ENCODE assay signal across 34 cellular contexts in the genomic region with DNA sequence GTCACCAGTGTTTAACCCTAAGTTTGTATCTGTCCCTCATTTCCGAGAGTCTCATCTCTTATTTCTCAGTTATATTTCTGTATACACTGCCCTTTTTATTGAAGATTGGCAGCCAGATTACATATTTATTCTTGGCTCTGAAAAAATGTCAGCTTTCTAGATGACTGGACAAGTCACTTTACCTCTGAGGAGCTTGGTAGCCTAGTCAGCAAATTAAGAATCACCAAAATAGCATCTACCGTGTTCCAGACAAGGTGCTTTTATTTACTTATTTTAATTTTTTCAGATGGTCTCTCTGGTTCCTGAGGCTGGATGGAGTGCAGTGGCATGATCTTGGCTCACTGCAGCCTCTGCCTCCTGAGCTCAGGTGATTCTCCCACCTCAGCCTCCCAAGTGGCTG. TPM values are rescaled to one million over a fixed set of nuclear protein-coding genes. Genes with fewer than 3 reads are reported as not detected.
"Had no signal": no experiment of that assay in that cellular context is flagged by ENCODE, and none has a peak within 500 bp of the region (broad histone marks: within the 10 kb centered on the region; RNA-seq: fewer than 3 reads in every experiment).

No MANE protein-coding gene starts in this region.

- H3K27ac ChIP-seq: brain microvascular endothelial cell, coronary artery, dorsolateral prefrontal cortex had no signal

- H3K27me3 ChIP-seq: brain microvascular endothelial cell, dorsolateral prefrontal cortex had no signal

- DNase-seq: activated CD4-positive, alpha-beta memory T cell treated with anti-CD3 and anti-CD28 coated beads, Interleukin-2, amount 10 ng/mL, durations not matched to agents 7 days and 5 days; activated CD4-positive, alpha-beta T cell treated with anti-CD3 and anti-CD28 coated beads for 36 hours; activated CD4-positive, alpha-beta T cell treated with anti-CD3 and anti-CD28 coated beads, Interleukin-2, amount 10 ng/mL, durations not matched to agents 7 days and 5 days; activated CD4-positive, alpha-beta T cell treated with anti-CD3 and anti-CD28 coated beads, Interleukin-2, amount 50 U/mL, for 4 hours; activated CD4-positive, CD25-positive, alpha-beta regulatory T cell; activated CD4-positive, CD25-positive, alpha-beta regulatory T cell treated with anti-CD3 and anti-CD28 coated beads, Interleukin-2, amount 50 U/mL, for 72 hours; activated CD8-positive, alpha-beta memory T cell treated with anti-CD3 and anti-CD28 coated beads, Interleukin-2, amount 50 U/mL, for 48 hours; activated effector memory CD4-positive, alpha-beta T cell treated with Interleukin-2 at 50 U/mL for 16 hours; activated gamma-delta T cell treated with Interleukin-2 at 50 U/mL for 16 hours; activated naive CD4-positive, alpha-beta T cell treated with anti-CD3 and anti-CD28 coated beads, Interleukin-2, amount 50 U/mL, for 16 hours; activated naive CD4-positive, alpha-beta T cell treated with Interleukin-2 at 50 U/mL for 16 hours; activated T-cell treated with anti-CD3 and anti-CD28 coated beads for 4 hours; activated T-cell treated with anti-CD3 and anti-CD28 coated beads, Interleukin-2, amount 50 U/mL, for 24 hours; activated T-cell treated with anti-CD3 and anti-CD28 coated beads, Interleukin-2, amount 50 U/mL, for 72 hours; amniotic stem cell; anterior cingulate cortex; brain microvascular endothelial cell; dorsolateral prefrontal cortex; effector memory CD4-positive, alpha-beta T cell; endodermal cell; foreskin fibroblast; head of caudate nucleus; T-helper 17 cell; T1000 had no signal

- ATAC-seq: activated CD4-positive, alpha-beta T cell treated with anti-CD3 and anti-CD28 coated beads for 36 hours; activated T-cell treated with anti-CD3 and anti-CD28 coated beads, Interleukin-2, amount 50 U/mL, for 72 hours; activated T-helper 17 cell treated with anti-CD3 and anti-CD28 coated beads, Interleukin-2, amount 50 U/mL, for 72 hours; esophagus mucosa; T-helper 17 cell had no signal

- FAIRE-seq: astrocyte, bronchial epithelial cell, frontal cortex had no signal

- H3K4me3 ChIP-seq: coronary artery, dorsolateral prefrontal cortex had no signal

- H3K9me3 Mint-ChIP-seq: activated CD4-positive, alpha-beta memory T cell treated with anti-CD3 and anti-CD28 coated beads, Interleukin-2, amount 10 ng/mL, durations not matched to agents 7 days and 5 days; activated CD4-positive, alpha-beta T cell treated with anti-CD3 and anti-CD28 coated beads, Interleukin-2, amount 10 ng/mL, durations not matched to agents 7 days and 5 days; activated T-cell treated with anti-CD3 and anti-CD28 coated beads, Interleukin-2, amount 50 U/mL, for 24 hours; activated T-cell treated with anti-CD3 and anti-CD28 coated beads, Interleukin-2, amount 50 U/mL, for 72 hours; activated T-helper 17 cell treated with anti-CD3 and anti-CD28 coated beads, Interleukin-2, amount 50 U/mL, for 72 hours; central memory CD8-positive, alpha-beta T cell; dendritic cell treated with granulocyte-macrophage colony-stimulating factor and Interleukin-4, amounts not matched to agents 40 ng/mL and 50 ng/mL, for 4 days; T-helper 2 cell treated with Interferon-gamma antibody and Interleukin-4, amounts not matched to agents 5 μg/mL and 100 μg/mL, for 36 hours had no signal

- H3K27me3 Mint-ChIP-seq: activated CD4-positive, alpha-beta memory T cell treated with anti-CD3 and anti-CD28 coated beads, Interleukin-2, amount 10 ng/mL, durations not matched to agents 7 days and 5 days; activated CD4-positive, alpha-beta T cell treated with anti-CD3 and anti-CD28 coated beads for 36 hours; activated CD4-positive, alpha-beta T cell treated with anti-CD3 and anti-CD28 coated beads, Interleukin-2, amount 10 ng/mL, durations not matched to agents 7 days and 5 days; activated naive CD8-positive, alpha-beta T cell; activated T-cell treated with anti-CD3 and anti-CD28 coated beads, Interleukin-2, amount 50 U/mL, for 24 hours; activated T-helper 17 cell treated with anti-CD3 and anti-CD28 coated beads, Interleukin-2, amount 50 U/mL, for 72 hours; central memory CD8-positive, alpha-beta T cell; dendritic cell treated with granulocyte-macrophage colony-stimulating factor and Interleukin-4, amounts not matched to agents 40 ng/mL and 50 ng/mL, for 4 days; T-helper 17 cell had no signal

- H3K27ac Mint-ChIP-seq: activated CD4-positive, alpha-beta memory T cell treated with anti-CD3 and anti-CD28 coated beads, Interleukin-2, amount 10 ng/mL, durations not matched to agents 7 days and 5 days; activated CD4-positive, alpha-beta T cell treated with anti-CD3 and anti-CD28 coated beads, Interleukin-2, amount 10 ng/mL, durations not matched to agents 7 days and 5 days; activated naive CD8-positive, alpha-beta T cell; activated T-cell treated with anti-CD3 and anti-CD28 coated beads, Interleukin-2, amount 50 U/mL, for 72 hours; activated T-helper 17 cell treated with anti-CD3 and anti-CD28 coated beads, Interleukin-2, amount 50 U/mL, for 72 hours; dendritic cell treated with granulocyte-macrophage colony-stimulating factor and Interleukin-4, amounts not matched to agents 40 ng/mL and 50 ng/mL, for 4 days; endodermal cell; T-helper 17 cell; T-helper 2 cell treated with Interferon-gamma antibody and Interleukin-4, amounts not matched to agents 5 μg/mL and 100 μg/mL, for 36 hours had no signal

- H3K4me3 Mint-ChIP-seq: activated CD4-positive, alpha-beta memory T cell treated with anti-CD3 and anti-CD28 coated beads, Interleukin-2, amount 10 ng/mL, durations not matched to agents 7 days and 5 days; activated CD4-positive, alpha-beta T cell treated with anti-CD3 and anti-CD28 coated beads for 36 hours; activated CD4-positive, alpha-beta T cell treated with anti-CD3 and anti-CD28 coated beads, Interleukin-2, amount 10 ng/mL, durations not matched to agents 7 days and 5 days; activated naive CD8-positive, alpha-beta T cell; activated T-cell treated with anti-CD3 and anti-CD28 coated beads, Interleukin-2, amount 50 U/mL, for 24 hours; activated T-cell treated with anti-CD3 and anti-CD28 coated beads, Interleukin-2, amount 50 U/mL, for 72 hours; activated T-helper 17 cell treated with anti-CD3 and anti-CD28 coated beads, Interleukin-2, amount 50 U/mL, for 72 hours; central memory CD8-positive, alpha-beta T cell; dendritic cell treated with granulocyte-macrophage colony-stimulating factor and Interleukin-4, amounts not matched to agents 40 ng/mL and 50 ng/mL, for 4 days; endodermal cell; T-helper 17 cell; T-helper 2 cell treated with Interferon-gamma antibody and Interleukin-4, amounts not matched to agents 5 μg/mL and 100 μg/mL, for 36 hours had no signal

RNA-seq across cellular contexts. Expression of gene CCDC87, which starts 40.1 kb away (rescaled TPM):
- total RNA-seq: activated CD4-positive, alpha-beta memory T cell treated with anti-CD3 and anti-CD28 coated beads, Interleukin-2, amount 10 ng/mL, durations not matched to agents 7 days and 5 days had no signal
